In the genomic region with DNA sequence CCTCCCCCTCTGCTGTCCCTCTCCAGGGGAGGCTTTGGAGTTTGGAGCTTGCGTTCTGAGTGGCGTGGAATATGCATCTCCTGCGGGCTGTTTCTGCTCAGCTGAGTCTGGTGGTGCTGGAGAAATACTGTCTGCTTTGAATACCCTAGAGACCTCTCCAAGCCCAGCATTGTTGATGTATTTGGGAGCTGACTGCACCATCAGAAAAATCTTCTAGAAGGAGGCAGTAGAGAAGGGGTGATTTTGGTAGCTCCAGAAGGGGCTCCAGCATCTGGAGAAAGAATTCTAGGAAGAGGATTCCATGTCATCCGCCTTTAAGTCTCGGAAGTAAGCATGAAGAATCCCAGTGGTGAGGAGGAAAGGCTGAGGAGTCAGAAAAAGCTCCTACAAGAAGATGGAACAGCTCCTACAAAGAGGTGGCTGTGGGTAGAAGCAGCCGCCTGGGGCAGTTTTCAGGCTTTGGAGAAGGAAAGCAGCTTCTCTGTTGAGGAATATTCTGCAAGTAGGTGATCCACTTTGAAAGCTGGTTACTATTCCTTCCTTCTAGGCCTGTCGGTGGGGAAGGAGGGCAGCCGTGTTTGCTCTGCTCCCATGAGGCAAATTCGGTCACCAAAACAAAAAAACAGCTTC, we compare ENCODE assay signal across 1 cellular context.
TF ChIP-seq lines count a peak whose summit lies in the region.

No MANE protein-coding gene starts in this region.

TF ChIP-seq in K562, 482 proteins besides CTCF, POLR2A, EP300 and RAD21 (continued from another document):
- TF ChIP-seq, protein P1, sequence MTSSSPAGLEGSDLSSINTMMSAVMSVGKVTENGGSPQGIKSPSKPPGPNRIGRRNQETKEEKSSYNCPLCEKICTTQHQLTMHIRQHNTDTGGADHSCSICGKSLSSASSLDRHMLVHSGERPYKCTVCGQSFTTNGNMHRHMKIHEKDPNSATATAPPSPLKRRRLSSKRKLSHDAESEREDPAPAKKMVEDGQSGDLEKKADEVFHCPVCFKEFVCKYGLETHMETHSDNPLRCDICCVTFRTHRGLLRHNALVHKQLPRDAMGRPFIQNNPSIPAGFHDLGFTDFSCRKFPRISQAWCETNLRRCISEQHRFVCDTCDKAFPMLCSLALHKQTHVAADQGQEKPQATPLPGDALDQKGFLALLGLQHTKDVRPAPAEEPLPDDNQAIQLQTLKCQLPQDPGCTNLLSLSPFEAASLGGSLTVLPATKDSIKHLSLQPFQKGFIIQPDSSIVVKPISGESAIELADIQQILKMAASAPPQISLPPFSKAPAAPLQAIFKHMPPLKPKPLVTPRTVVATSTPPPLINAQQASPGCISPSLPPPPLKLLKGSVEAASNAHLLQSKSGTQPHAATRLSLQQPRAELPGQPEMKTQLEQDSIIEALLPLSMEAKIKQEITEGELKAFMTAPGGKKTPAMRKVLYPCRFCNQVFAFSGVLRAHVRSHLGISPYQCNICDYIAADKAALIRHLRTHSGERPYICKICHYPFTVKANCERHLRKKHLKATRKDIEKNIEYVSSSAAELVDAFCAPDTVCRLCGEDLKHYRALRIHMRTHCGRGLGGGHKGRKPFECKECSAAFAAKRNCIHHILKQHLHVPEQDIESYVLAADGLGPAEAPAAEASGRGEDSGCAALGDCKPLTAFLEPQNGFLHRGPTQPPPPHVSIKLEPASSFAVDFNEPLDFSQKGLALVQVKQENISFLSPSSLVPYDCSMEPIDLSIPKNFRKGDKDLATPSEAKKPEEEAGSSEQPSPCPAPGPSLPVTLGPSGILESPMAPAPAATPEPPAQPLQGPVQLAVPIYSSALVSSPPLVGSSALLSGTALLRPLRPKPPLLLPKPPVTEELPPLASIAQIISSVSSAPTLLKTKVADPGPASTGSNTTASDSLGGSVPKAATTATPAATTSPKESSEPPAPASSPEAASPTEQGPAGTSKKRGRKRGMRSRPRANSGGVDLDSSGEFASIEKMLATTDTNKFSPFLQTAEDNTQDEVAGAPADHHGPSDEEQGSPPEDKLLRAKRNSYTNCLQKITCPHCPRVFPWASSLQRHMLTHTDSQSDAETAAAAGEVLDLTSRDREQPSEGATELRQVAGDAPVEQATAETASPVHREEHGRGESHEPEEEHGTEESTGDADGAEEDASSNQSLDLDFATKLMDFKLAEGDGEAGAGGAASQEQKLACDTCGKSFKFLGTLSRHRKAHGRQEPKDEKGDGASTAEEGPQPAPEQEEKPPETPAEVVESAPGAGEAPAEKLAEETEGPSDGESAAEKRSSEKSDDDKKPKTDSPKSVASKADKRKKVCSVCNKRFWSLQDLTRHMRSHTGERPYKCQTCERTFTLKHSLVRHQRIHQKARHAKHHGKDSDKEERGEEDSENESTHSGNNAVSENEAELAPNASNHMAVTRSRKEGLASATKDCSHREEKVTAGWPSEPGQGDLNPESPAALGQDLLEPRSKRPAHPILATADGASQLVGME (CRISPR knock-in tag; IDR thresholded peaks at IDR 0.05), result no peak
- TF ChIP-seq DNMT1 (IDR thresholded peaks at IDR 0.05), result no peak
- TF ChIP-seq, protein P2, sequence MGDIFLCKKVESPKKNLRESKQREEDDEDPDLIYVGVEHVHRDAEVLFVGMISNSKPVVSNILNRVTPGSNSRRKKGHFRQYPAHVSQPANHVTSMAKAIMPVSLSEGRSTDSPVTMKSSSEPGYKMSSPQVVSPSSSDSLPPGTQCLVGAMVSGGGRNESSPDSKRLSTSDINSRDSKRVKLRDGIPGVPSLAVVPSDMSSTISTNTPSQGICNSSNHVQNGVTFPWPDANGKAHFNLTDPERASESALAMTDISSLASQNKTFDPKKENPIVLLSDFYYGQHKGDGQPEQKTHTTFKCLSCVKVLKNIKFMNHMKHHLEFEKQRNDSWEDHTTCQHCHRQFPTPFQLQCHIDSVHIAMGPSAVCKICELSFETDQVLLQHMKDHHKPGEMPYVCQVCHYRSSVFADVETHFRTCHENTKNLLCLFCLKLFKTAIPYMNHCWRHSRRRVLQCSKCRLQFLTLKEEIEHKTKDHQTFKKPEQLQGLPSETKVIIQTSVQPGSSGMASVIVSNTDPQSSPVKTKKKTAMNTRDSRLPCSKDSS (IDR thresholded peaks at IDR 0.05; ENCODE audit: low read depth, partially characterized antibody), result no peak
- no peak for TF ChIP-seq ZNF644 (tag; IDR thresholded peaks at IDR 0.05; ENCODE audit: low read depth)
- no peak for TF ChIP-seq CEBPG (CRISPR knock-in tag; IDR thresholded peaks at IDR 0.05)
- no peak for TF ChIP-seq CEBPG (tag; conservative IDR thresholded peaks at IDR 0.05 in 1 of 2, IDR thresholded peaks at IDR 0.05 in 1 of 2)
- TF ChIP-seq NR1H2 (CRISPR knock-in tag; IDR thresholded peaks at IDR 0.05), result no peak
- TF ChIP-seq, protein P3, sequence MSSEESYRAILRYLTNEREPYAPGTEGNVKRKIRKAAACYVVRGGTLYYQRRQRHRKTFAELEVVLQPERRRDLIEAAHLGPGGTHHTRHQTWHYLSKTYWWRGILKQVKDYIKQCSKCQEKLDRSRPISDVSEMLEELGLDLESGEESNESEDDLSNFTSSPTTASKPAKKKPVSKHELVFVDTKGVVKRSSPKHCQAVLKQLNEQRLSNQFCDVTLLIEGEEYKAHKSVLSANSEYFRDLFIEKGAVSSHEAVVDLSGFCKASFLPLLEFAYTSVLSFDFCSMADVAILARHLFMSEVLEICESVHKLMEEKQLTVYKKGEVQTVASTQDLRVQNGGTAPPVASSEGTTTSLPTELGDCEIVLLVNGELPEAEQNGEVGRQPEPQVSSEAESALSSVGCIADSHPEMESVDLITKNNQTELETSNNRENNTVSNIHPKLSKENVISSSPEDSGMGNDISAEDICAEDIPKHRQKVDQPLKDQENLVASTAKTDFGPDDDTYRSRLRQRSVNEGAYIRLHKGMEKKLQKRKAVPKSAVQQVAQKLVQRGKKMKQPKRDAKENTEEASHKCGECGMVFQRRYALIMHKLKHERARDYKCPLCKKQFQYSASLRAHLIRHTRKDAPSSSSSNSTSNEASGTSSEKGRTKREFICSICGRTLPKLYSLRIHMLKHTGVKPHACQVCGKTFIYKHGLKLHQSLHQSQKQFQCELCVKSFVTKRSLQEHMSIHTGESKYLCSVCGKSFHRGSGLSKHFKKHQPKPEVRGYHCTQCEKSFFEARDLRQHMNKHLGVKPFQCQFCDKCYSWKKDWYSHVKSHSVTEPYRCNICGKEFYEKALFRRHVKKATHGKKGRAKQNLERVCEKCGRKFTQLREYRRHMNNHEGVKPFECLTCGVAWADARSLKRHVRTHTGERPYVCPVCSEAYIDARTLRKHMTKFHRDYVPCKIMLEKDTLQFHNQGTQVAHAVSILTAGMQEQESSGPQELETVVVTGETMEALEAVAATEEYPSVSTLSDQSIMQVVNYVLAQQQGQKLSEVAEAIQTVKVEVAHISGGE (CRISPR knock-in tag; IDR thresholded peaks at IDR 0.05), result no peak
- TF ChIP-seq ZNF146 (CRISPR knock-in tag; IDR thresholded peaks at IDR 0.05; ENCODE audit: unreplicated experiment), result no peak
- TF ChIP-seq XRCC3 (IDR thresholded peaks at IDR 0.05), result no peak
- TF ChIP-seq LARP7 (IDR thresholded peaks at IDR 0.05), result no peak
- TF ChIP-seq CREB1 (IDR thresholded peaks at IDR 0.05), result no peak
- no peak for TF ChIP-seq CREB1 (CRISPR knock-in tag; IDR thresholded peaks at IDR 0.05)
- TF ChIP-seq POLR2G (IDR thresholded peaks at IDR 0.05; ENCODE audit: low read depth, low read length), result no peak
- no peak for TF ChIP-seq ZNF75A (CRISPR knock-in tag; IDR thresholded peaks at IDR 0.05)
- TF ChIP-seq MCM3 (IDR thresholded peaks at IDR 0.05), result no peak
- TF ChIP-seq RUNX1 (IDR thresholded peaks at IDR 0.05; ENCODE audit: low read depth), result no peak
- TF ChIP-seq, protein P4, sequence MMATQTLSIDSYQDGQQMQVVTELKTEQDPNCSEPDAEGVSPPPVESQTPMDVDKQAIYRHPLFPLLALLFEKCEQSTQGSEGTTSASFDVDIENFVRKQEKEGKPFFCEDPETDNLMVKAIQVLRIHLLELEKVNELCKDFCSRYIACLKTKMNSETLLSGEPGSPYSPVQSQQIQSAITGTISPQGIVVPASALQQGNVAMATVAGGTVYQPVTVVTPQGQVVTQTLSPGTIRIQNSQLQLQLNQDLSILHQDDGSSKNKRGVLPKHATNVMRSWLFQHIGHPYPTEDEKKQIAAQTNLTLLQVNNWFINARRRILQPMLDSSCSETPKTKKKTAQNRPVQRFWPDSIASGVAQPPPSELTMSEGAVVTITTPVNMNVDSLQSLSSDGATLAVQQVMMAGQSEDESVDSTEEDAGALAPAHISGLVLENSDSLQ (IDR thresholded peaks at IDR 0.05), result no peak
- no peak for TF ChIP-seq TAF9B (IDR thresholded peaks at IDR 0.05; ENCODE audit: partially characterized antibody)
- TF ChIP-seq, protein P5, sequence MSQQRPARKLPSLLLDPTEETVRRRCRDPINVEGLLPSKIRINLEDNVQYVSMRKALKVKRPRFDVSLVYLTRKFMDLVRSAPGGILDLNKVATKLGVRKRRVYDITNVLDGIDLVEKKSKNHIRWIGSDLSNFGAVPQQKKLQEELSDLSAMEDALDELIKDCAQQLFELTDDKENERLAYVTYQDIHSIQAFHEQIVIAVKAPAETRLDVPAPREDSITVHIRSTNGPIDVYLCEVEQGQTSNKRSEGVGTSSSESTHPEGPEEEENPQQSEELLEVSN (IDR thresholded peaks at IDR 0.05; ENCODE audit: borderline replicate concordance in 1 of 2, extremely low read depth in 1 of 2, insufficient read depth in 1 of 2, insufficient read length in 1 of 2, low read depth in 1 of 2, low read length in 1 of 2, poor library complexity in 1 of 2, severe bottlenecking in 1 of 2), result no peak
- TF ChIP-seq, protein P6, sequence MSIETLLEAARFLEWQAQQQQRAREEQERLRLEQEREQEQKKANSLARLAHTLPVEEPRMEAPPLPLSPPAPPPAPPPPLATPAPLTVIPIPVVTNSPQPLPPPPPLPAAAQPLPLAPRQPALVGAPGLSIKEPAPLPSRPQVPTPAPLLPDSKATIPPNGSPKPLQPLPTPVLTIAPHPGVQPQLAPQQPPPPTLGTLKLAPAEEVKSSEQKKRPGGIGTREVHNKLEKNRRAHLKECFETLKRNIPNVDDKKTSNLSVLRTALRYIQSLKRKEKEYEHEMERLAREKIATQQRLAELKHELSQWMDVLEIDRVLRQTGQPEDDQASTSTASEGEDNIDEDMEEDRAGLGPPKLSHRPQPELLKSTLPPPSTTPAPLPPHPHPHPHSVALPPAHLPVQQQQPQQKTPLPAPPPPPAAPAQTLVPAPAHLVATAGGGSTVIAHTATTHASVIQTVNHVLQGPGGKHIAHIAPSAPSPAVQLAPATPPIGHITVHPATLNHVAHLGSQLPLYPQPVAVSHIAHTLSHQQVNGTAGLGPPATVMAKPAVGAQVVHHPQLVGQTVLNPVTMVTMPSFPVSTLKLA (conservative IDR thresholded peaks at IDR 0.05), result no peak
